In genomic region chr2:157991932-157992331, GRCh38 we compare ENCODE assay signal across 26 cellular contexts.
"Had no signal": no experiment of that assay in that cellular context is flagged by ENCODE, and none has a peak within 500 bp of the region (broad histone marks: within the 10 kb centered on the region; RNA-seq: fewer than 3 reads in every experiment).

No MANE protein-coding gene starts in this region.

- H3K4me1 ChIP-seq: colonic mucosa, esophagus muscularis mucosa, esophagus squamous epithelium, foreskin keratinocyte, gastrocnemius medialis, gastroesophageal sphincter, heart left ventricle, heart right ventricle had no signal

- H3K9me3 ChIP-seq: colonic mucosa, esophagus muscularis mucosa, esophagus squamous epithelium, gastrocnemius medialis, gastroesophageal sphincter, heart left ventricle, heart right ventricle had no signal

- H3K27ac ChIP-seq: colonic mucosa, coronary artery, dorsolateral prefrontal cortex, epithelial cell of prostate, esophagus muscularis mucosa, esophagus squamous epithelium, foreskin keratinocyte, gastrocnemius medialis, gastroesophageal sphincter, heart left ventricle, heart right ventricle had no signal

- H3K36me3 ChIP-seq: colonic mucosa, esophagus muscularis mucosa, esophagus squamous epithelium, gastrocnemius medialis, gastroesophageal sphincter, heart left ventricle, heart right ventricle had no signal

- H3K4me3 ChIP-seq: colonic mucosa, coronary artery, dorsolateral prefrontal cortex, esophagus muscularis mucosa, esophagus squamous epithelium, gastrocnemius medialis, gastroesophageal sphincter, heart left ventricle, heart right ventricle had no signal

- DNase-seq: colonic mucosa; cortex of kidney; dermis blood vessel endothelial cell; dorsolateral prefrontal cortex; effector CD4-positive, alpha-beta T cell; effector CD8-positive, alpha-beta T cell; effector memory CD4-positive, alpha-beta T cell; effector memory CD8-positive, alpha-beta T cell; endodermal cell; erythroblast; esophagus squamous epithelium; foreskin fibroblast; foreskin keratinocyte; foreskin melanocyte; gastrocnemius medialis; glutamatergic neuron; heart left ventricle; heart right ventricle had no signal

- ATAC-seq: effector memory CD8-positive, alpha-beta T cell; esophagus mucosa; foreskin keratinocyte; gastrocnemius medialis; gastroesophageal sphincter; heart left ventricle; heart right ventricle had no signal

- H3K27me3 ChIP-seq: colonic mucosa, dorsolateral prefrontal cortex, esophagus muscularis mucosa, esophagus squamous epithelium, gastrocnemius medialis, gastroesophageal sphincter, heart left ventricle, heart right ventricle had no signal

- FAIRE-seq: colon, endometrium, frontal cortex had no signal
